ENCODE assay signal across 15 cellular contexts in genomic region chr5:58965677-58966414, GRCh38.
"Had no signal": no experiment of that assay in that cellular context is flagged by ENCODE, and none has a peak within 500 bp of the region (broad histone marks: within the 10 kb centered on the region; RNA-seq: fewer than 3 reads in every experiment).

No MANE protein-coding gene starts in this region.

- ATAC-seq: activated CD8-positive, alpha-beta T cell treated with anti-CD3 and anti-CD28 coated beads, Interleukin-2, amount 10 ng/mL, durations not matched to agents 7 days and 5 days; heart left ventricle; left lung had no signal

- H3K4me1 ChIP-seq: heart left ventricle, left lung, parathyroid adenoma, tibial nerve had no signal

- H3K27ac ChIP-seq: heart left ventricle, left lung, parathyroid adenoma, skin epidermis, tibial nerve, VCaP had no signal

- H3K4me3 ChIP-seq: heart left ventricle, left lung, skin epidermis, tibial nerve had no signal

- H3K9me3 ChIP-seq: heart left ventricle, left lung, tibial nerve had no signal

- H3K9ac ChIP-seq: parathyroid adenoma had no signal

- H3K9me3 Mint-ChIP-seq: activated naive CD4-positive, alpha-beta T cell treated with anti-CD3 and anti-CD28 coated beads, Interleukin-2, amount 50 U/mL, for 72 hours; activated T-helper 2 cell treated with anti-CD3 and anti-CD28 coated beads, Interferon-gamma antibody, Interleukin-2, Interleukin-4, amounts not matched to agents 10 μg/mL and 5 μg/mL and 100 μg/mL, durations not matched to agents 14 hours and 24 hours and 36 hours; T-cell had no signal

- H3K79me2 ChIP-seq: parathyroid adenoma had no signal

- DNase-seq: activated CD4-positive, alpha-beta T cell treated with anti-CD3 and anti-CD28 coated beads for 4 hours; activated CD8-positive, alpha-beta T cell treated with anti-CD3 and anti-CD28 coated beads, Interleukin-2, amount 10 ng/mL, durations not matched to agents 7 days and 5 days; amniotic stem cell; foreskin melanocyte; heart left ventricle; retina; T-cell; T1000 had no signal

- H3K27me3 Mint-ChIP-seq: T-cell had no signal

- H3K4me3 Mint-ChIP-seq: activated CD8-positive, alpha-beta T cell treated with anti-CD3 and anti-CD28 coated beads, Interleukin-2, amount 10 ng/mL, durations not matched to agents 7 days and 5 days; T-cell had no signal

- H3K27ac Mint-ChIP-seq: activated CD8-positive, alpha-beta T cell treated with anti-CD3 and anti-CD28 coated beads, Interleukin-2, amount 10 ng/mL, durations not matched to agents 7 days and 5 days; activated T-helper 2 cell treated with anti-CD3 and anti-CD28 coated beads, Interferon-gamma antibody, Interleukin-2, Interleukin-4, amounts not matched to agents 10 μg/mL and 5 μg/mL and 100 μg/mL, durations not matched to agents 14 hours and 24 hours and 36 hours; T-cell had no signal

- H3K36me3 ChIP-seq: heart left ventricle, left lung, tibial nerve had no signal

- H3K27me3 ChIP-seq: heart left ventricle, left lung, tibial nerve had no signal

- H2AFZ ChIP-seq: parathyroid adenoma had no signal

- H3K36me3 Mint-ChIP-seq: activated naive CD4-positive, alpha-beta T cell treated with anti-CD3 and anti-CD28 coated beads, Interleukin-2, amount 50 U/mL, for 72 hours; T-cell had no signal
